1 cellular context compared by ENCODE assay signal in the genomic region with DNA sequence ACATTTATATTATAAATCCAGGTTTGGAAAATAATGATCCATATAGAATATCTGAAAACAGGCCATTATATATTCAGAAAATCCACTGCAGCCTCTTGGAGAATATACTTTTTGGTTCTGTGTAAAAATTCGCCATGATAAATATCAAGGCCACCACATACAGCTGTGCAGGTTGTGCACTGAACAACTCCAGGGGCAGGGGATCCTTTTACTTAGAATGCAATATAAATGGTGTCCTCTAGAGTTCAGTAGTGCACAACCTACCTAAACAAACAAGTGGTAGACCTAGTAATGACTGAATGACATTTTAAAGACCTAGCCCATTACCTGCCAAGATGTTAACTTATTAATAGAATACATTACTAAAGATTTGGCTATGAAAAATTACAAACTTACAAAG.
TF ChIP-seq lines count a peak whose summit lies in the region.

No MANE protein-coding gene starts in this region.

TF ChIP-seq in HEK293T, 16 proteins besides CTCF, POLR2A, EP300 and RAD21 (continued from another document):
- TF ChIP-seq, protein P1, sequence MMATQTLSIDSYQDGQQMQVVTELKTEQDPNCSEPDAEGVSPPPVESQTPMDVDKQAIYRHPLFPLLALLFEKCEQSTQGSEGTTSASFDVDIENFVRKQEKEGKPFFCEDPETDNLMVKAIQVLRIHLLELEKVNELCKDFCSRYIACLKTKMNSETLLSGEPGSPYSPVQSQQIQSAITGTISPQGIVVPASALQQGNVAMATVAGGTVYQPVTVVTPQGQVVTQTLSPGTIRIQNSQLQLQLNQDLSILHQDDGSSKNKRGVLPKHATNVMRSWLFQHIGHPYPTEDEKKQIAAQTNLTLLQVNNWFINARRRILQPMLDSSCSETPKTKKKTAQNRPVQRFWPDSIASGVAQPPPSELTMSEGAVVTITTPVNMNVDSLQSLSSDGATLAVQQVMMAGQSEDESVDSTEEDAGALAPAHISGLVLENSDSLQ (IDR thresholded peaks at IDR 0.05) = peak; percentile 74
